In genomic region chr3:48847586-48848423, GRCh38 we compare ENCODE assay signal across 1 cellular context.
A peak's percentile ranks its signal among the peaks of the same experiment; 100 is the strongest.
TF ChIP-seq lines count a peak whose summit lies in the region.

Gene PRKAR2A (minus strand): TSS chr3:48847874. CDS start chr3:48847596, 278 bp downstream.

TF ChIP-seq in HepG2, 621 proteins besides CTCF, POLR2A, EP300 and RAD21 (continued from another document):
- TF ChIP-seq ZSCAN5A (CRISPR knock-in tag; IDR thresholded peaks at IDR 0.05; ENCODE audit: borderline replicate concordance) (0 out of 2 replicates have a peak, but pooled peaks have one; percentile 37), HOXA3 (CRISPR knock-in tag; IDR thresholded peaks at IDR 0.05) (peak; percentile 69), PHF8 (CRISPR knock-in tag; IDR thresholded peaks at IDR 0.05) (peak; percentile 87), HDAC1 (CRISPR knock-in tag; IDR thresholded peaks at IDR 0.05) (peak; percentile 78), CHD4 (IDR thresholded peaks at IDR 0.05; ENCODE audit: borderline replicate concordance, low read length) (no peak), SP4 (CRISPR knock-in tag; IDR thresholded peaks at IDR 0.05) (peak; percentile 45), ZNF564 (CRISPR knock-in tag; IDR thresholded peaks at IDR 0.05) (peak; percentile 99), NRL (CRISPR knock-in tag; IDR thresholded peaks at IDR 0.05; ENCODE audit: borderline replicate concordance) (no peak), ZNF572 (CRISPR knock-in tag; IDR thresholded peaks at IDR 0.05) (0 out of 2 replicates have a peak, but pooled peaks have one; percentile 54), ZNF275 (CRISPR knock-in tag; IDR thresholded peaks at IDR 0.05; ENCODE audit: borderline replicate concordance) (0 out of 2 replicates have a peak, but pooled peaks have one; percentile 75)
